In the genomic region with DNA sequence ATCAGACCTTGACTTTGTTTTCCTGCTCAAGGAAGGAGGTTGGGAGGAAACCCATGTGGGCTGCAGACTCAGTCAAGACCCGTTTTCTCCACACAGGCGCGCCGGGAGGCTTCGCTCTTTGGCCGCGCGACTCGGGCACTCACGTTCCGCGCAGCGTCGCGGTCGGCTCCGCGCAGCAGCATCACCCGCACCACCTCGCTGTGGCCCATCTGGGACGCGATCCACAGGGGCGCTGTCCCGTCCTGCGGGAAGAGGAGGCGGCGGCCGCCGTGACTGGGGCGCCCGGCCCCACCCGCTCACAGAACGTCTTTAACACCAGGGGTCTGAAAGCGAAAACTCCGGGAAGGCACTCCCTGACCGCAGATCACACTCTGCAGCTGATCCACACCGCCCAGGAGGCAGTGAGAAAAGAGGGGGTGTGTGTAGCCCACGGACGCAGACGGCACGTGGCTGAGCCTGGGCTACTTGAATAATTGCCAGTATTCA, we compare ENCODE assay signal across 7 cellular contexts. TPM values are rescaled to one million over a fixed set of nuclear protein-coding genes. Genes with fewer than 3 reads are reported as not detected.
DNase-seq lines count a peak whose midpoint lies in the region; ATAC-seq and TF ChIP-seq lines count a peak whose summit lies in the region.

No MANE protein-coding gene starts in this region.

- H3F3A ChIP-seq in MM.1S (ENCODE audit: insufficient read depth, low read length): no peaks in the 10 kb centered on the region; the same call in 1 of the 2 replicates

- DNase-seq in body of pancreas (peak; percentile 5 to 29 (median 18)), testis (peak; percentile 67), NCI-H187 (lab: John Stamatoyannopoulos, UW) (no peak), MM.1S (no peak)

- WGBS in body of pancreas, 2 donors: 2 to 12% methylated on average over 17 to 41 of the region's 41 CpGs
- WGBS in liver: 6% methylated on average over 41 of the region's 41 CpGs
- 0% methylated on average over 23 of the region's 41 CpGs; no CpG with 5 or more reads in 1 of the 2 donors for WGBS in testis, 2 donors

- H3K27ac ChIP-seq in body of pancreas: no peak overlapping the region
- H3K27ac ChIP-seq in liver (ENCODE audit: low read depth in 1 of 2, low read length in 2 of 2): no peak overlapping the region
- H3K27ac ChIP-seq in testis: peak overlapping the region; percentile 6 to 79
- H3K27ac ChIP-seq in MM.1S (ENCODE audit: low read length): no peak overlapping the region

- no peak overlapping the region for H2AFZ ChIP-seq in MM.1S (ENCODE audit: low read length)

- H4K20me1 ChIP-seq in MM.1S (ENCODE audit: insufficient read depth, low read length): no peaks in the 10 kb centered on the region

- no peaks in the 10 kb centered on the region for H3K9me3 ChIP-seq in body of pancreas
- H3K9me3 ChIP-seq in liver (ENCODE audit: control insufficient read depth in 4 of 4, low read length in 3 of 4): no peaks in the 10 kb centered on the region
- no peaks in the 10 kb centered on the region for H3K9me3 ChIP-seq in testis
- H3K9me3 ChIP-seq in MM.1S (replicated peaks; ENCODE audit: insufficient read depth, low read length): no peaks in the 10 kb centered on the region

- TF ChIP-seq CTCF in GM12875 (IDR thresholded peaks at IDR 0.05; ENCODE audit: borderline replicate concordance, insufficient read depth, low read depth, low read length): no peak
- no peak for TF ChIP-seq CTCF in body of pancreas (IDR thresholded peaks at IDR 0.05)
- no peak for TF ChIP-seq CTCF in liver (IDR thresholded peaks at IDR 0.05; ENCODE audit: low read depth, low read length, missing input control)
- TF ChIP-seq CTCF in testis (IDR thresholded peaks at IDR 0.05): no peak
- no peak for TF ChIP-seq CTCF in MM.1S (IDR thresholded peaks at IDR 0.05; ENCODE audit: low read length)

- H3K36me3 ChIP-seq in body of pancreas (replicated peaks in 1 of 2; ENCODE audit: insufficient read depth in 1 of 2, low read depth in 2 of 2) (no peaks in the 10 kb centered on the region), liver (ENCODE audit: control insufficient read depth in 4 of 4, insufficient read depth in 3 of 4, low read depth in 1 of 4, low read length in 3 of 4) (no peaks in the 10 kb centered on the region), testis (ENCODE audit: low read depth, missing control alignments) (no peaks in the 10 kb centered on the region), MM.1S (replicated peaks; ENCODE audit: insufficient read depth, low read length) (no peaks in the 10 kb centered on the region)

- no peaks in the 10 kb centered on the region for H3K9me2 ChIP-seq in MM.1S (replicated peaks; ENCODE audit: insufficient read depth, low read length)

- no peak overlapping the region for H3K4me2 ChIP-seq in MM.1S (ENCODE audit: low read depth, low read length)

- peak overlapping the region; percentile 48 for H3K4me3 ChIP-seq in GM12875 (ENCODE audit: low read depth, low read length)
- peak overlapping the region in 1 of 2 donors; percentile 17 for H3K4me3 ChIP-seq in body of pancreas
- peak overlapping the region; percentile 48 to 72 (median 63) for H3K4me3 ChIP-seq in liver (ENCODE audit: low read depth in 1 of 3, low read length in 3 of 3)
- H3K4me3 ChIP-seq in testis: peak overlapping the region; percentile 43 to 47
- no peak overlapping the region for H3K4me3 ChIP-seq in MM.1S (ENCODE audit: low read length)

- intact Hi-C loops in body of pancreas (cut with DNase I) (loop anchor here (10.0 kb wide), 1 partner anchor 505 kb away; no protein-coding TSS in a partner anchor), testis (cut with DNase I; ENCODE audit: low total_unique reads) (no loop called here)

- TF ChIP-seq POLR2A in body of pancreas (IDR thresholded peaks at IDR 0.05): no peak
- no peak for TF ChIP-seq POLR2A in testis (IDR thresholded peaks at IDR 0.05)

- H3K4me1 ChIP-seq in body of pancreas (peaks cover 15% of the 10 kb centered on the region), liver (ENCODE audit: control insufficient read depth in 4 of 4, insufficient read depth in 4 of 4, low read length in 3 of 4) (peaks cover 5 to 28% (median 14%) of the 10 kb centered on the region in 4 donors), testis (peaks cover 26% of the 10 kb centered on the region), MM.1S (ENCODE audit: low read length) (peaks cover 10% of the 10 kb centered on the region; the same call in 1 of the 2 replicates)

- H3K79me2 ChIP-seq in MM.1S (ENCODE audit: low read length): no peaks in the 10 kb centered on the region

- ATAC-seq in HG03108 (IDR thresholded peaks at IDR 0.05; ENCODE audit: unreplicated experiment) (peak; percentile 1), body of pancreas (peak; percentile 59)

- H3K9ac ChIP-seq in liver (ENCODE audit: low read depth in 1 of 2, low read length in 2 of 2) (peak overlapping the region in 1 of 2 donors; percentile 54), MM.1S (ENCODE audit: low read length) (no peak overlapping the region)

- no peaks in the 10 kb centered on the region for H3K27me3 ChIP-seq in body of pancreas
- H3K27me3 ChIP-seq in liver (ENCODE audit: control insufficient read depth in 4 of 4, insufficient read depth in 4 of 4, low read length in 3 of 4): no peaks in the 10 kb centered on the region
- H3K27me3 ChIP-seq in testis: no peaks in the 10 kb centered on the region
- no peaks in the 10 kb centered on the region for H3K27me3 ChIP-seq in MM.1S (replicated peaks; ENCODE audit: insufficient read depth, low read length)

- no peak for TF ChIP-seq RAD21 in liver (IDR thresholded peaks at IDR 0.05)

TF ChIP-seq in liver, 16 proteins besides CTCF, POLR2A, EP300 and RAD21 (continues in another document):
- TF ChIP-seq TAF1 (conservative IDR thresholded peaks at IDR 0.05) (no peak), RXRA (IDR thresholded peaks at IDR 0.05) (no peak), FOXA2 (IDR thresholded peaks at IDR 0.05) (no peak), FOXA1 (IDR thresholded peaks at IDR 0.05) (no peak), YY1 (IDR thresholded peaks at IDR 0.05) (no peak), GABPA (IDR thresholded peaks at IDR 0.05 in 1 of 2, conservative IDR thresholded peaks at IDR 0.05 in 1 of 2) (no peak), JUND (IDR thresholded peaks at IDR 0.05) (no peak), EGR1 (IDR thresholded peaks at IDR 0.05; ENCODE audit: low read depth in 2 of 2) (no peak), HNF4G (IDR thresholded peaks at IDR 0.05) (no peak), SP1 (IDR thresholded peaks at IDR 0.05) (no peak)
- TF ChIP-seq, protein P1, sequence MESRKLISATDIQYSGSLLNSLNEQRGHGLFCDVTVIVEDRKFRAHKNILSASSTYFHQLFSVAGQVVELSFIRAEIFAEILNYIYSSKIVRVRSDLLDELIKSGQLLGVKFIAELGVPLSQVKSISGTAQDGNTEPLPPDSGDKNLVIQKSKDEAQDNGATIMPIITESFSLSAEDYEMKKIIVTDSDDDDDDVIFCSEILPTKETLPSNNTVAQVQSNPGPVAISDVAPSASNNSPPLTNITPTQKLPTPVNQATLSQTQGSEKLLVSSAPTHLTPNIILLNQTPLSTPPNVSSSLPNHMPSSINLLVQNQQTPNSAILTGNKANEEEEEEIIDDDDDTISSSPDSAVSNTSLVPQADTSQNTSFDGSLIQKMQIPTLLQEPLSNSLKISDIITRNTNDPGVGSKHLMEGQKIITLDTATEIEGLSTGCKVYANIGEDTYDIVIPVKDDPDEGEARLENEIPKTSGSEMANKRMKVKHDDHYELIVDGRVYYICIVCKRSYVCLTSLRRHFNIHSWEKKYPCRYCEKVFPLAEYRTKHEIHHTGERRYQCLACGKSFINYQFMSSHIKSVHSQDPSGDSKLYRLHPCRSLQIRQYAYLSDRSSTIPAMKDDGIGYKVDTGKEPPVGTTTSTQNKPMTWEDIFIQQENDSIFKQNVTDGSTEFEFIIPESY (IDR thresholded peaks at IDR 0.05): no peak
- TF ChIP-seq, protein P2, sequence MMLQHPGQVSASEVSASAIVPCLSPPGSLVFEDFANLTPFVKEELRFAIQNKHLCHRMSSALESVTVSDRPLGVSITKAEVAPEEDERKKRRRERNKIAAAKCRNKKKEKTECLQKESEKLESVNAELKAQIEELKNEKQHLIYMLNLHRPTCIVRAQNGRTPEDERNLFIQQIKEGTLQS (IDR thresholded peaks at IDR 0.05): no peak
- TF ChIP-seq, protein P3, sequence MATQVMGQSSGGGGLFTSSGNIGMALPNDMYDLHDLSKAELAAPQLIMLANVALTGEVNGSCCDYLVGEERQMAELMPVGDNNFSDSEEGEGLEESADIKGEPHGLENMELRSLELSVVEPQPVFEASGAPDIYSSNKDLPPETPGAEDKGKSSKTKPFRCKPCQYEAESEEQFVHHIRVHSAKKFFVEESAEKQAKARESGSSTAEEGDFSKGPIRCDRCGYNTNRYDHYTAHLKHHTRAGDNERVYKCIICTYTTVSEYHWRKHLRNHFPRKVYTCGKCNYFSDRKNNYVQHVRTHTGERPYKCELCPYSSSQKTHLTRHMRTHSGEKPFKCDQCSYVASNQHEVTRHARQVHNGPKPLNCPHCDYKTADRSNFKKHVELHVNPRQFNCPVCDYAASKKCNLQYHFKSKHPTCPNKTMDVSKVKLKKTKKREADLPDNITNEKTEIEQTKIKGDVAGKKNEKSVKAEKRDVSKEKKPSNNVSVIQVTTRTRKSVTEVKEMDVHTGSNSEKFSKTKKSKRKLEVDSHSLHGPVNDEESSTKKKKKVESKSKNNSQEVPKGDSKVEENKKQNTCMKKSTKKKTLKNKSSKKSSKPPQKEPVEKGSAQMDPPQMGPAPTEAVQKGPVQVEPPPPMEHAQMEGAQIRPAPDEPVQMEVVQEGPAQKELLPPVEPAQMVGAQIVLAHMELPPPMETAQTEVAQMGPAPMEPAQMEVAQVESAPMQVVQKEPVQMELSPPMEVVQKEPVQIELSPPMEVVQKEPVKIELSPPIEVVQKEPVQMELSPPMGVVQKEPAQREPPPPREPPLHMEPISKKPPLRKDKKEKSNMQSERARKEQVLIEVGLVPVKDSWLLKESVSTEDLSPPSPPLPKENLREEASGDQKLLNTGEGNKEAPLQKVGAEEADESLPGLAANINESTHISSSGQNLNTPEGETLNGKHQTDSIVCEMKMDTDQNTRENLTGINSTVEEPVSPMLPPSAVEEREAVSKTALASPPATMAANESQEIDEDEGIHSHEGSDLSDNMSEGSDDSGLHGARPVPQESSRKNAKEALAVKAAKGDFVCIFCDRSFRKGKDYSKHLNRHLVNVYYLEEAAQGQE (IDR thresholded peaks at IDR 0.05): no peak
- TF ChIP-seq, protein P4, sequence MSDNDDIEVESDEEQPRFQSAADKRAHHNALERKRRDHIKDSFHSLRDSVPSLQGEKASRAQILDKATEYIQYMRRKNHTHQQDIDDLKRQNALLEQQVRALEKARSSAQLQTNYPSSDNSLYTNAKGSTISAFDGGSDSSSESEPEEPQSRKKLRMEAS (IDR thresholded peaks at IDR 0.05): no peak

RNA-seq across cellular contexts. Expression of a gene that starts 33.1 kb away (rescaled TPM):
- 10 to 100 TPM; 27.2 to 27.7 TPM for total RNA-seq in body of pancreas
- total RNA-seq in liver: 10 to 100 TPM; 41.4 to 46.7 TPM
- polyA plus RNA-seq in liver: 10 to 100 TPM in 1 of 2 donors, 1 to 10 TPM in 1; 9.5 to 13.2 TPM
- 10 to 100 TPM; 66.8 to 83.2 TPM for total RNA-seq in testis
- polyA plus RNA-seq in testis (ENCODE audit: insufficient read depth, low read depth, low replicate concordance): 36.8 TPM

RNA-seq across cellular contexts. Expression of a gene that starts 43.3 kb away (rescaled TPM):
- total RNA-seq in body of pancreas: 1 to 10 TPM in 1 of 2 donors, under 1 TPM in 1; 0.52 to 3.3 TPM
- total RNA-seq in liver: under 1 TPM; 0.28 to 0.50 TPM
- under 1 TPM; 0.14 to 0.39 TPM for polyA plus RNA-seq in liver
- 10 to 100 TPM; 17.5 to 23.5 TPM for total RNA-seq in testis
- polyA plus RNA-seq in testis (ENCODE audit: insufficient read depth, low read depth, low replicate concordance): 9.1 TPM

Comparison
In these comparisons a context has a peak if more than half of its experiments do, and no peak if none do; other contexts are left out.
1. DNase-seq: peak in body of pancreas (4 of 4) and testis (single experiment); none in NCI-H187 (0 of 2) and MM.1S (single experiment).
2. H3K27ac ChIP-seq: peak in testis (2 of 2); none in body of pancreas (0 of 4), liver (0 of 2) and MM.1S (single experiment).
3. RNA of a gene that starts 43.3 kb away (total RNA-seq): 17.5 to 23.5 TPM in testis; 0.52 to 3.3 TPM in body of pancreas and 0.28 to 0.50 TPM in liver; every median in the first group is over 4 times any median in the second.